8 cellular contexts compared by ENCODE assay signal in genomic region chr5:172453986-172454354, GRCh38. TPM values are rescaled to one million over a fixed set of nuclear protein-coding genes. Genes with fewer than 3 reads are reported as not detected.
DNase-seq lines count a peak whose midpoint lies in the region; ATAC-seq, FAIRE-seq and TF ChIP-seq lines count a peak whose summit lies in the region.

No MANE protein-coding gene starts in this region.

- H3K27ac Mint-ChIP-seq in CD8-positive, alpha-beta T cell: no peak overlapping the region

- TF ChIP-seq POLR2A in GM12892 (IDR thresholded peaks at IDR 0.05; ENCODE audit: low read depth, low read length): no peak

- H3K27ac ChIP-seq in CD8-positive, alpha-beta T cell (ENCODE audit: low read depth, low read length): no peak overlapping the region
- H3K27ac ChIP-seq in HUES48 (ENCODE audit: low read depth, low read length) (peak overlapping the region; percentile 85), angular gyrus (ENCODE audit: low read depth, low read length) (peak overlapping the region; percentile 64)

- CTCF ChIA-PET in CD8-positive, alpha-beta T cell (lab: Charles Lee): interaction anchor here (5.0 kb wide), 1 partner anchor 7 kb away, joined by 32 read pairs; no protein-coding TSS in a partner anchor

- peak; percentile 26 for ATAC-seq in CD8-positive, alpha-beta T cell

- no peaks in the 10 kb centered on the region for H3K36me3 ChIP-seq in CD8-positive, alpha-beta T cell (ENCODE audit: insufficient read depth, low read length)
- H3K36me3 ChIP-seq in HUES48 (ENCODE audit: control insufficient read depth, insufficient read depth, low read length) (no peaks in the 10 kb centered on the region), iPS-15b (ENCODE audit: control insufficient read depth, insufficient read depth, low read length) (no peaks in the 10 kb centered on the region), skeletal muscle satellite cell (ENCODE audit: insufficient read depth, low read length) (peaks cover 9% of the 10 kb centered on the region)

- no peaks in the 10 kb centered on the region for H3K27me3 ChIP-seq in CD8-positive, alpha-beta T cell (ENCODE audit: insufficient read depth, low read length)
- 0 out of 2 replicates have a peak, but pooled peaks cover 2% of the 10 kb centered on the region for H3K27me3 ChIP-seq in HUES48 (ENCODE audit: control insufficient read depth, insufficient read depth, low read length)
- H3K27me3 ChIP-seq in iPS-15b (ENCODE audit: control insufficient read depth, insufficient read depth, low read length): peaks cover 2% of the 10 kb centered on the region
- no peaks in the 10 kb centered on the region for H3K27me3 ChIP-seq in skeletal muscle satellite cell (ENCODE audit: control insufficient read depth, insufficient read depth, low read length)

- no peaks in the 10 kb centered on the region for H3K36me3 Mint-ChIP-seq in CD8-positive, alpha-beta T cell

- POLR2A ChIA-PET in CD8-positive, alpha-beta T cell (lab: Charles Lee): no interaction called here

- TF ChIP-seq CTCF in CD8-positive, alpha-beta T cell (IDR thresholded peaks at IDR 0.05): no peak

- H3K9ac ChIP-seq in HUES48 (ENCODE audit: low read depth, low read length): peak overlapping the region; percentile 79
- H3K9ac ChIP-seq in iPS-15b (ENCODE audit: low read depth, low read length): peak overlapping the region; percentile 83
- H3K9ac ChIP-seq in skeletal muscle satellite cell (ENCODE audit: low read depth, low read length): peak overlapping the region; percentile 93

- peak overlapping the region; percentile 65 for H3K4me3 Mint-ChIP-seq in CD8-positive, alpha-beta T cell

- no peaks in the 10 kb centered on the region for H3K9me3 ChIP-seq in CD8-positive, alpha-beta T cell (ENCODE audit: low read length)
- H3K9me3 ChIP-seq in HUES48 (ENCODE audit: control insufficient read depth, insufficient read depth, low read length) (no peaks in the 10 kb centered on the region), iPS-15b (ENCODE audit: control insufficient read depth, insufficient read depth, low read length) (no peaks in the 10 kb centered on the region), skeletal muscle satellite cell (replicated peaks; ENCODE audit: low read length) (no peaks in the 10 kb centered on the region)

- peaks cover 4% of the 10 kb centered on the region for H3K4me1 ChIP-seq in CD8-positive, alpha-beta T cell (ENCODE audit: insufficient read depth, low read length)
- peaks cover 32% of the 10 kb centered on the region; the same call in 1 of the 2 replicates for H3K4me1 ChIP-seq in HUES48 (ENCODE audit: control insufficient read depth, insufficient read depth, low read length)
- H3K4me1 ChIP-seq in iPS-15b (ENCODE audit: control insufficient read depth, insufficient read depth, low read length): peaks cover 19% of the 10 kb centered on the region
- H3K4me1 ChIP-seq in skeletal muscle satellite cell (ENCODE audit: control insufficient read depth, insufficient read depth, low read length): peaks cover 49% of the 10 kb centered on the region

- no peak for FAIRE-seq in GM12892 (lab: Jason Lieb, UNC)

- peak overlapping the region; percentile 43 for H3K4me3 ChIP-seq in CD8-positive, alpha-beta T cell (ENCODE audit: low read depth, low read length)
- H3K4me3 ChIP-seq in HUES48 (ENCODE audit: low read depth, low read length) (peak overlapping the region; percentile 82), iPS-15b (ENCODE audit: low read depth, low read length) (peak overlapping the region; percentile 88), skeletal muscle satellite cell (ENCODE audit: low read length) (peak overlapping the region; percentile 92)

- intact Hi-C loops in CD8-positive, alpha-beta T cell (cut with DNase I, micrococcal nuclease): loop anchor here in 1 of 2 experiments (10.0 kb wide), 2 partner anchors 169 to 501 kb away; partner anchors contain the start of genes RPL26L1 and UBTD2

- peak overlapping the region; percentile 99 for H3K4me2 ChIP-seq in skeletal muscle satellite cell (ENCODE audit: low read length)

- peaks cover 29% of the 10 kb centered on the region for H3K27me3 Mint-ChIP-seq in CD8-positive, alpha-beta T cell (ENCODE audit: low read depth)

- no peak for DNase-seq in CD8-positive, alpha-beta T cell
- DNase-seq in SW480 (ENCODE audit: low spot score): no peak
- DNase-seq in GM12892 (ENCODE audit: insufficient read length): no peak
- no peak for DNase-seq in occipital lobe (lab: John Stamatoyannopoulos, UW)

- no peaks in the 10 kb centered on the region for H3K9me3 Mint-ChIP-seq in CD8-positive, alpha-beta T cell

- peaks cover 12% of the 10 kb centered on the region for H3K4me1 Mint-ChIP-seq in CD8-positive, alpha-beta T cell (ENCODE audit: low read depth)

RNA-seq across cellular contexts. Expression of gene SH3PXD2B, which starts 0.4 kb away (rescaled TPM):
- under 1 TPM; 0.03 to 0.08 TPM for total RNA-seq in CD8-positive, alpha-beta T cell
- total RNA-seq in skeletal muscle satellite cell (2012; rRNA removed): 23.2 and 32.2 TPM in 2 replicates
- polyA plus RNA-seq in GM12892 (2012; ENCODE audit: missing spikeins): 0.95 TPM
- 17.6 TPM for total RNA-seq in occipital lobe

Comparison
In these comparisons a context has a peak if more than half of its experiments do, and no peak if none do; other contexts are left out.
1. RNA of gene SH3PXD2B, which starts 0.4 kb away (total RNA-seq): 17.6 TPM in occipital lobe (single experiment); 0.03 to 0.08 TPM in CD8-positive, alpha-beta T cell; every median in the first group is over 10 times any median in the second.
2. Peak in every context shown above with its lines, with median percentiles within 50 percentile points of each other: H3K4me3 ChIP-seq and H3K9ac ChIP-seq.